Comparison of ENCODE assay signal across 22 cellular contexts in the genomic region with DNA sequence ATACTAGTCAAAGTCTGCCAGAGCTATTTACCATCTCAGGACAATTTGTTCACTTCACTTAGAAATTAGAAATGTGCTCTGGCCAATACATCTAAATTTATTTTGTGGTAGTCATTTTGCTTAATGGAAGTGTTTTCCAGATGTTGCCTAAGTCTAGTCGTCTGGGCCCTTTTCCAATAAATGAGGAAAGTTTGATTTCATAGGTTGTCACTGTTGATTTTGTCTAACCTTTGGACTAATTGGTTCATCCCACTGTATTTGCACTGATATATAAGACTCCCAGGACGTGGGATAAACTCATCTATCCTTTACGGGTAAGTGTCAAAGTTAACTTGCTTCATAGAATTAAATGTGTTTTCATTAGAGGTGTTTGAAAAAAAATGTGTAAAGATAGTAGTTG. TPM values are rescaled to one million over a fixed set of nuclear protein-coding genes. Genes with fewer than 3 reads are reported as not detected.
DNase-seq lines count a peak whose midpoint lies in the region; ATAC-seq, FAIRE-seq and TF ChIP-seq lines count a peak whose summit lies in the region.
"Had no signal": no experiment of that assay in that cellular context is flagged by ENCODE, and none has a peak within 500 bp of the region (broad histone marks: within the 10 kb centered on the region; RNA-seq: fewer than 3 reads in every experiment).

PRG4 (plus strand) TSS at position 300 of the 400 bp plus-strand sequence.

- no peak for TF ChIP-seq RAD21 in A549 (conservative IDR thresholded peaks at IDR 0.05 in 1 of 2, IDR thresholded peaks at IDR 0.05 in 1 of 2)

- no peaks in the 10 kb centered on the region for H3K36me3 Mint-ChIP-seq in stimulated activated memory B cell treated with anti-CD40 and anti-IgM and Interleukin-4, amounts not matched to agents 10 μg/mL and 1 μg/mL and 100 μg/mL, for 72 hours
- H3K36me3 Mint-ChIP-seq: naive B cell had no signal

- no peaks in the 10 kb centered on the region for H3K4me1 Mint-ChIP-seq in stimulated activated memory B cell treated with anti-CD40 and anti-IgM and Interleukin-4, amounts not matched to agents 10 μg/mL and 1 μg/mL and 100 μg/mL, for 72 hours
- H3K4me1 Mint-ChIP-seq: naive B cell had no signal

- peaks cover 8% of the 10 kb centered on the region for H3K27me3 Mint-ChIP-seq in stimulated activated memory B cell treated with anti-CD40 and anti-IgM and Interleukin-4, amounts not matched to agents 10 μg/mL and 1 μg/mL and 100 μg/mL, for 72 hours

- TF ChIP-seq CTCF in A549 (IDR thresholded peaks at IDR 0.05) (no peak), D721Med (IDR thresholded peaks at IDR 0.05; ENCODE audit: insufficient read depth, missing control alignments) (no peak)

- peak; percentile 46 for FAIRE-seq in A549 (lab: Jason Lieb, UNC)
- peak; percentile 38 for FAIRE-seq in D721Med (lab: Jason Lieb, UNC)
- FAIRE-seq: GM12891 had no signal

- ATAC-seq in A549, result peak in 1 of 2 experiments; percentile 54; a peak in 3 of 6 replicates
- peak; percentile 87 for ATAC-seq in left lobe of liver
- ATAC-seq in stimulated activated memory B cell treated with anti-CD40 and anti-IgM and Interleukin-4, amounts not matched to agents 10 μg/mL and 1 μg/mL and 100 μg/mL, for 72 hours, result no peak
- no peak for ATAC-seq in HG03457 (IDR thresholded peaks at IDR 0.05; ENCODE audit: unreplicated experiment)
- ATAC-seq: lower lobe of right lung had no signal

- H3K27ac ChIP-seq in A549, result peak within 1 kb of the TSS in 1 of 2 experiments; percentile 29; a peak in 1 of 6 replicates
- H3K27ac ChIP-seq: adrenal gland, gastrocnemius medialis, lower lobe of right lung, parathyroid adenoma, tibial artery had no signal

- CTCF ChIA-PET in A549 (lab: Yijun Ruan, JAX), result interaction anchor here (1.4 kb wide), 1 partner anchor 10 kb away, joined by 6 read pairs; no protein-coding TSS in a partner anchor

- no peak within 1 kb of the TSS for H3K4me3 Mint-ChIP-seq in stimulated activated memory B cell treated with anti-CD40 and anti-IgM and Interleukin-4, amounts not matched to agents 10 μg/mL and 1 μg/mL and 100 μg/mL, for 72 hours
- H3K4me3 Mint-ChIP-seq: naive B cell had no signal

- no peak within 1 kb of the TSS for H3K4me3 ChIP-seq in A549
- H3K4me3 ChIP-seq: adrenal gland, gastrocnemius medialis, lower lobe of right lung, tibial artery had no signal

- TF ChIP-seq POLR2A in A549 (IDR thresholded peaks at IDR 0.05; ENCODE audit: low read length), result no peak

- POLR2A ChIA-PET in A549 (lab: Yijun Ruan, JAX), result no interaction called here

- peaks cover 30% of the 10 kb centered on the region; the same call in 2 of the 3 replicates for H3K4me1 ChIP-seq in A549
- H3K4me1 ChIP-seq: adrenal gland, BE2C, gastrocnemius medialis, lower lobe of right lung, parathyroid adenoma, tibial artery had no signal

- H3K9me3 Mint-ChIP-seq in stimulated activated memory B cell treated with anti-CD40 and anti-IgM and Interleukin-4, amounts not matched to agents 10 μg/mL and 1 μg/mL and 100 μg/mL, for 72 hours, result no peaks in the 10 kb centered on the region
- H3K9me3 Mint-ChIP-seq: naive B cell had no signal

- no peak within 1 kb of the TSS for H3K27ac Mint-ChIP-seq in stimulated activated memory B cell treated with anti-CD40 and anti-IgM and Interleukin-4, amounts not matched to agents 10 μg/mL and 1 μg/mL and 100 μg/mL, for 72 hours

- H3K9me3 ChIP-seq in A549, result no peaks in the 10 kb centered on the region
- H3K9me3 ChIP-seq: adrenal gland, BE2C, gastrocnemius medialis, lower lobe of right lung, tibial artery had no signal

- peak within 1 kb of the TSS; percentile 41 for H3K4me2 ChIP-seq in A549

- DNase-seq in A549 (ENCODE audit: low read depth in 1 of 2, low spot score in 1 of 2), result peak in 1 of 2 experiments; percentile 48
- no peak for DNase-seq in D721Med (ENCODE audit: insufficient read length, low spot score)
- DNase-seq in amniotic epithelial cell (ENCODE audit: low read depth), result peak; percentile 5
- DNase-seq in left lobe of liver (ENCODE audit: low spot score), result no peak
- DNase-seq in kidney tubule cell (ENCODE audit: low spot score), result no peak
- no peak for DNase-seq in kidney glomerular epithelial cell (lab: John Stamatoyannopoulos, UW)
- DNase-seq: adrenal gland; BE2C; central memory CD4-positive, alpha-beta T cell; effector memory CD4-positive, alpha-beta T cell; gastrocnemius medialis; GDM1; lower lobe of right lung; MV-4-11; naive B cell; NCI-H526; OCI-M1; tibial artery had no signal

- 9% methylated on average over 3 of the region's 3 CpGs for WGBS in A549 (ENCODE audit: missing lambda C conversion rate)

- no peak for TF ChIP-seq EP300 in A549 (IDR thresholded peaks at IDR 0.05)

TF ChIP-seq in A549, 52 proteins besides CTCF, POLR2A, EP300 and RAD21:
- TF ChIP-seq CEBPB (IDR thresholded peaks at IDR 0.05) (0 out of 4 replicates have a peak, but pooled peaks have one; percentile 11 to 36), JUNB (IDR thresholded peaks at IDR 0.05) (0 out of 2 replicates have a peak, but pooled peaks have one; percentile 17), TP53 (CRISPR knock-in tag; IDR thresholded peaks at IDR 0.05) (no peak)

RNA-seq across cellular contexts. Expression of gene PRG4, which starts in this region (rescaled TPM):
- polyA plus RNA-seq in A549 (2011; rRNA removed), result 0.72 and 1.5 TPM in 2 replicates
- polyA plus RNA-seq in A549 (2012; cell fraction: cytosol; rRNA removed), result 0.03 TPM in 2 replicates
- polyA plus RNA-seq in A549 (2012; cell fraction: nucleus; rRNA removed), result 0.01 and 0.09 TPM in 2 replicates
- 0.09 to 0.26 TPM (median 0.26 TPM) in 3 replicates for polyA plus RNA-seq in A549 (2017; fragmentation: RNase III; extraction: RNeasy Plus Mini Kit Qiagen cat#74134 plus additional on column Dnase treatment)
- 0.24 and 0.29 TPM in 2 replicates for polyA minus RNA-seq in A549 (2011; rRNA and poly(A)+ RNA removed)
- total RNA-seq in left lobe of liver, result 121 TPM
